1 cellular context compared by ENCODE assay signal in the genomic region with DNA sequence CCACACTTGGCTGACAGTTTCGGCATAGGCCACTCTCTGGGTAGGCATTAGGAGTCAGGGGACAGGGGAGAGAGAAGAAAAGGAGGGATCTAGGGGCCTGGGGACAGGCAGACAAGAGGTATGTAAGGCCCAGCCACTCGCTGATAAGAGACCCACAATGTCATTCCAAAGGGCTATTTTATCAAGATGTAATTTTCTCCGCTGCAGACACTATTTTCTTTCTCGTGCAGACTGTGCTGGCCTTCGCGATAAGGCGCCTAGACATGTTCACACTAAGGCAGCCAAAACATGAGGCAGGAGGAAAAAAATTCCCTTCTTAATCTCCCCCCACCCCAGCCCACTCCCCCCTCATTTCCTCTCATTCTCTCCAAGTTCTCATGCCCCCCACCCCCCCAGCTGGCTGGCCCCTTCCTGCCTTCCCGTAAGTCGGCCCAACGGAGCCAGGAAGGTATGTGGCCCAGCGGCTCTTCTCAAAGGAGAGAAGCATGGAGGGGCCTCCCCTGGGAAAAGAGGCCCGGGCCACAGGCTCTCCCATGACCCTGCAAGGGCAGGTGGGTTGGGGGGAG.
A peak's percentile ranks its signal among the peaks of the same experiment; 100 is the strongest.
TF ChIP-seq lines count a peak whose summit lies in the region.

No MANE protein-coding gene starts in this region.

TF ChIP-seq in K562, 482 proteins besides CTCF, POLR2A, EP300 and RAD21 (continued from another document and continues in another):
- peak in 1 of 2 experiments; percentile 73; a peak in 2 of 4 replicates for TF ChIP-seq RCOR1 (IDR thresholded peaks at IDR 0.05; ENCODE audit: borderline replicate concordance in 1 of 2, low read depth in 2 of 2, low read length in 2 of 2)
- peak; percentile 89 for TF ChIP-seq SMARCA4 (IDR thresholded peaks at IDR 0.05)
- TF ChIP-seq XRCC4 (IDR thresholded peaks at IDR 0.05; ENCODE audit: extremely low read depth, insufficient read depth, insufficient read length), result no peak
- no peak for TF ChIP-seq CBX1 (IDR thresholded peaks at IDR 0.05; ENCODE audit: low read depth)
- peak; percentile 94 for TF ChIP-seq CCNT2 (IDR thresholded peaks at IDR 0.05; ENCODE audit: borderline replicate concordance, extremely low read depth, insufficient read length, low read depth, low read length)
- TF ChIP-seq PYGO2 (tag; IDR thresholded peaks at IDR 0.05), result no peak
- peak; percentile 95 for TF ChIP-seq SOX6 (IDR thresholded peaks at IDR 0.05)
- TF ChIP-seq CXXC5 (CRISPR knock-in tag; IDR thresholded peaks at IDR 0.05), result peak; percentile 84
- TF ChIP-seq SMARCB1 (IDR thresholded peaks at IDR 0.05; ENCODE audit: insufficient read length, low read depth), result no peak
- no peak for TF ChIP-seq ZNF263 (CRISPR knock-in tag; IDR thresholded peaks at IDR 0.05; ENCODE audit: borderline replicate concordance)
- TF ChIP-seq ZNF76 (CRISPR knock-in tag; IDR thresholded peaks at IDR 0.05; ENCODE audit: borderline replicate concordance), result no peak
- peak; percentile 94 for TF ChIP-seq TEAD4 (IDR thresholded peaks at IDR 0.05; ENCODE audit: low read length)
- no peak for TF ChIP-seq TEAD4 (CRISPR knock-in tag; IDR thresholded peaks at IDR 0.05; ENCODE audit: borderline replicate concordance)
- TF ChIP-seq SETDB1 (IDR thresholded peaks at IDR 0.05; ENCODE audit: low read length), result no peak
- TF ChIP-seq, protein P1, sequence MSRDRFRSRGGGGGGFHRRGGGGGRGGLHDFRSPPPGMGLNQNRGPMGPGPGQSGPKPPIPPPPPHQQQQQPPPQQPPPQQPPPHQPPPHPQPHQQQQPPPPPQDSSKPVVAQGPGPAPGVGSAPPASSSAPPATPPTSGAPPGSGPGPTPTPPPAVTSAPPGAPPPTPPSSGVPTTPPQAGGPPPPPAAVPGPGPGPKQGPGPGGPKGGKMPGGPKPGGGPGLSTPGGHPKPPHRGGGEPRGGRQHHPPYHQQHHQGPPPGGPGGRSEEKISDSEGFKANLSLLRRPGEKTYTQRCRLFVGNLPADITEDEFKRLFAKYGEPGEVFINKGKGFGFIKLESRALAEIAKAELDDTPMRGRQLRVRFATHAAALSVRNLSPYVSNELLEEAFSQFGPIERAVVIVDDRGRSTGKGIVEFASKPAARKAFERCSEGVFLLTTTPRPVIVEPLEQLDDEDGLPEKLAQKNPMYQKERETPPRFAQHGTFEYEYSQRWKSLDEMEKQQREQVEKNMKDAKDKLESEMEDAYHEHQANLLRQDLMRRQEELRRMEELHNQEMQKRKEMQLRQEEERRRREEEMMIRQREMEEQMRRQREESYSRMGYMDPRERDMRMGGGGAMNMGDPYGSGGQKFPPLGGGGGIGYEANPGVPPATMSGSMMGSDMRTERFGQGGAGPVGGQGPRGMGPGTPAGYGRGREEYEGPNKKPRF (IDR thresholded peaks at IDR 0.05; ENCODE audit: low read depth, low read length), result no peak
- TF ChIP-seq HMGN3 (IDR thresholded peaks at IDR 0.05; ENCODE audit: borderline replicate concordance, extremely low read depth, insufficient read length, low read depth, low read length), result peak; percentile 48
- TF ChIP-seq, protein P2, sequence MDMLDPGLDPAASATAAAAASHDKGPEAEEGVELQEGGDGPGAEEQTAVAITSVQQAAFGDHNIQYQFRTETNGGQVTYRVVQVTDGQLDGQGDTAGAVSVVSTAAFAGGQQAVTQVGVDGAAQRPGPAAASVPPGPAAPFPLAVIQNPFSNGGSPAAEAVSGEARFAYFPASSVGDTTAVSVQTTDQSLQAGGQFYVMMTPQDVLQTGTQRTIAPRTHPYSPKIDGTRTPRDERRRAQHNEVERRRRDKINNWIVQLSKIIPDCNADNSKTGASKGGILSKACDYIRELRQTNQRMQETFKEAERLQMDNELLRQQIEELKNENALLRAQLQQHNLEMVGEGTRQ (CRISPR knock-in tag; IDR thresholded peaks at IDR 0.05), result no peak
- peak; percentile 67; the same call in 1 of the 2 replicates for TF ChIP-seq NFIC (IDR thresholded peaks at IDR 0.05)
- TF ChIP-seq ETV1 (tag; conservative IDR thresholded peaks at IDR 0.05; ENCODE audit: low read depth), result no peak
- peak; percentile 47 for TF ChIP-seq MEIS2 (IDR thresholded peaks at IDR 0.05; ENCODE audit: partially characterized antibody)
- TF ChIP-seq RHOXF2B (CRISPR knock-in tag; conservative IDR thresholded peaks at IDR 0.05), result no peak
- no peak for TF ChIP-seq SRF (CRISPR knock-in tag; IDR thresholded peaks at IDR 0.05)
- TF ChIP-seq, protein P3, sequence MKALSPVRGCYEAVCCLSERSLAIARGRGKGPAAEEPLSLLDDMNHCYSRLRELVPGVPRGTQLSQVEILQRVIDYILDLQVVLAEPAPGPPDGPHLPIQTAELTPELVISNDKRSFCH (CRISPR knock-in tag; IDR thresholded peaks at IDR 0.05), result no peak
- TF ChIP-seq, protein P3 (tag; IDR thresholded peaks at IDR 0.05), result no peak
- no peak for TF ChIP-seq HEY1 (CRISPR knock-in tag; IDR thresholded peaks at IDR 0.05; ENCODE audit: borderline replicate concordance)
- TF ChIP-seq, protein P4, sequence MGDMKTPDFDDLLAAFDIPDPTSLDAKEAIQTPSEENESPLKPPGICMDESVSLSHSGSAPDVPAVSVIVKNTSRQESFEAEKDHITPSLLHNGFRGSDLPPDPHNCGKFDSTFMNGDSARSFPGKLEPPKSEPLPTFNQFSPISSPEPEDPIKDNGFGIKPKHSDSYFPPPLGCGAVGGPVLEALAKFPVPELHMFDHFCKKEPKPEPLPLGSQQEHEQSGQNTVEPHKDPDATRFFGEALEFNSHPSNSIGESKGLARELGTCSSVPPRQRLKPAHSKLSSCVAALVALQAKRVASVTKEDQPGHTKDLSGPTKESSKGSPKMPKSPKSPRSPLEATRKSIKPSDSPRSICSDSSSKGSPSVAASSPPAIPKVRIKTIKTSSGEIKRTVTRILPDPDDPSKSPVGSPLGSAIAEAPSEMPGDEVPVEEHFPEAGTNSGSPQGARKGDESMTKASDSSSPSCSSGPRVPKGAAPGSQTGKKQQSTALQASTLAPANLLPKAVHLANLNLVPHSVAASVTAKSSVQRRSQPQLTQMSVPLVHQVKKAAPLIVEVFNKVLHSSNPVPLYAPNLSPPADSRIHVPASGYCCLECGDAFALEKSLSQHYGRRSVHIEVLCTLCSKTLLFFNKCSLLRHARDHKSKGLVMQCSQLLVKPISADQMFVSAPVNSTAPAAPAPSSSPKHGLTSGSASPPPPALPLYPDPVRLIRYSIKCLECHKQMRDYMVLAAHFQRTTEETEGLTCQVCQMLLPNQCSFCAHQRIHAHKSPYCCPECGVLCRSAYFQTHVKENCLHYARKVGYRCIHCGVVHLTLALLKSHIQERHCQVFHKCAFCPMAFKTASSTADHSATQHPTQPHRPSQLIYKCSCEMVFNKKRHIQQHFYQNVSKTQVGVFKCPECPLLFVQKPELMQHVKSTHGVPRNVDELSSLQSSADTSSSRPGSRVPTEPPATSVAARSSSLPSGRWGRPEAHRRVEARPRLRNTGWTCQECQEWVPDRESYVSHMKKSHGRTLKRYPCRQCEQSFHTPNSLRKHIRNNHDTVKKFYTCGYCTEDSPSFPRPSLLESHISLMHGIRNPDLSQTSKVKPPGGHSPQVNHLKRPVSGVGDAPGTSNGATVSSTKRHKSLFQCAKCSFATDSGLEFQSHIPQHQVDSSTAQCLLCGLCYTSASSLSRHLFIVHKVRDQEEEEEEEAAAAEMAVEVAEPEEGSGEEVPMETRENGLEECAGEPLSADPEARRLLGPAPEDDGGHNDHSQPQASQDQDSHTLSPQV (IDR thresholded peaks at IDR 0.05), result no peak
- TF ChIP-seq U2AF1 (optimal IDR thresholded peaks at IDR 0.05; ENCODE audit: low read depth, low read length), result no peak
- TF ChIP-seq CTBP1 (IDR thresholded peaks at IDR 0.05; ENCODE audit: borderline replicate concordance), result peak; percentile 75; the same call in 1 of the 2 replicates
- TF ChIP-seq RBFOX2 (IDR thresholded peaks at IDR 0.05; ENCODE audit: low read depth, low read length), result no peak
- TF ChIP-seq, protein P5, sequence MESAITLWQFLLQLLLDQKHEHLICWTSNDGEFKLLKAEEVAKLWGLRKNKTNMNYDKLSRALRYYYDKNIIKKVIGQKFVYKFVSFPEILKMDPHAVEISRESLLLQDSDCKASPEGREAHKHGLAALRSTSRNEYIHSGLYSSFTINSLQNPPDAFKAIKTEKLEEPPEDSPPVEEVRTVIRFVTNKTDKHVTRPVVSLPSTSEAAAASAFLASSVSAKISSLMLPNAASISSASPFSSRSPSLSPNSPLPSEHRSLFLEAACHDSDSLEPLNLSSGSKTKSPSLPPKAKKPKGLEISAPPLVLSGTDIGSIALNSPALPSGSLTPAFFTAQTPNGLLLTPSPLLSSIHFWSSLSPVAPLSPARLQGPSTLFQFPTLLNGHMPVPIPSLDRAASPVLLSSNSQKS (CRISPR knock-in tag; IDR thresholded peaks at IDR 0.05), result no peak
- peak in 1 of 2 experiments; percentile 18; a peak in 1 of 4 replicates for TF ChIP-seq KDM1A (IDR thresholded peaks at IDR 0.05)
- TF ChIP-seq NFATC3 (IDR thresholded peaks at IDR 0.05), result no peak
- peak; percentile 93 for TF ChIP-seq ARID1B (IDR thresholded peaks at IDR 0.05)
- TF ChIP-seq, protein P6, sequence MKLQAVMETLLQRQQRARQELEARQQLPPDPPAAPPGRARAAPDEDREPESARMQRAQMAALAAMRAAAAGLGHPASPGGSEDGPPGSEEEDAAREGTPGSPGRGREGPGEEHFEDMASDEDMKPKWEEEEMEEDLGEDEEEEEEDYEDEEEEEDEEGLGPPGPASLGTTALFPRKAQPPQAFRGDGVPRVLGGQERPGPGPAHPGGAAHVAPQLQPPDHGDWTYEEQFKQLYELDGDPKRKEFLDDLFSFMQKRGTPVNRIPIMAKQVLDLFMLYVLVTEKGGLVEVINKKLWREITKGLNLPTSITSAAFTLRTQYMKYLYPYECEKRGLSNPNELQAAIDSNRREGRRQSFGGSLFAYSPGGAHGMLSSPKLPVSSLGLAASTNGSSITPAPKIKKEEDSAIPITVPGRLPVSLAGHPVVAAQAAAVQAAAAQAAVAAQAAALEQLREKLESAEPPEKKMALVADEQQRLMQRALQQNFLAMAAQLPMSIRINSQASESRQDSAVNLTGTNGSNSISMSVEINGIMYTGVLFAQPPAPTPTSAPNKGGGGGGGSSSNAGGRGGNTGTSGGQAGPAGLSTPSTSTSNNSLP (IDR thresholded peaks at IDR 0.05; ENCODE audit: borderline replicate concordance, low read depth, low read length), result peak; percentile 30; the same call in 1 of the 2 replicates
- TF ChIP-seq, protein P7, sequence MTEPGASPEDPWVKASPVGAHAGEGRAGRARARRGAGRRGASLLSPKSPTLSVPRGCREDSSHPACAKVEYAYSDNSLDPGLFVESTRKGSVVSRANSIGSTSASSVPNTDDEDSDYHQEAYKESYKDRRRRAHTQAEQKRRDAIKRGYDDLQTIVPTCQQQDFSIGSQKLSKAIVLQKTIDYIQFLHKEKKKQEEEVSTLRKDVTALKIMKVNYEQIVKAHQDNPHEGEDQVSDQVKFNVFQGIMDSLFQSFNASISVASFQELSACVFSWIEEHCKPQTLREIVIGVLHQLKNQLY (CRISPR knock-in tag; conservative IDR thresholded peaks at IDR 0.05), result no peak
- TF ChIP-seq MBD2 (IDR thresholded peaks at IDR 0.05; ENCODE audit: borderline replicate concordance, low read depth), result no peak
- no peak for TF ChIP-seq ZBTB17 (CRISPR knock-in tag; IDR thresholded peaks at IDR 0.05)
- no peak for TF ChIP-seq JUN (IDR thresholded peaks at IDR 0.05; ENCODE audit: borderline replicate concordance, low read depth, low read length)
- no peak for TF ChIP-seq JUN (CRISPR knock-in tag; IDR thresholded peaks at IDR 0.05; ENCODE audit: borderline replicate concordance)
- no peak for TF ChIP-seq CCAR2 (IDR thresholded peaks at IDR 0.05; ENCODE audit: low read depth, low read length)
- TF ChIP-seq, protein P8, sequence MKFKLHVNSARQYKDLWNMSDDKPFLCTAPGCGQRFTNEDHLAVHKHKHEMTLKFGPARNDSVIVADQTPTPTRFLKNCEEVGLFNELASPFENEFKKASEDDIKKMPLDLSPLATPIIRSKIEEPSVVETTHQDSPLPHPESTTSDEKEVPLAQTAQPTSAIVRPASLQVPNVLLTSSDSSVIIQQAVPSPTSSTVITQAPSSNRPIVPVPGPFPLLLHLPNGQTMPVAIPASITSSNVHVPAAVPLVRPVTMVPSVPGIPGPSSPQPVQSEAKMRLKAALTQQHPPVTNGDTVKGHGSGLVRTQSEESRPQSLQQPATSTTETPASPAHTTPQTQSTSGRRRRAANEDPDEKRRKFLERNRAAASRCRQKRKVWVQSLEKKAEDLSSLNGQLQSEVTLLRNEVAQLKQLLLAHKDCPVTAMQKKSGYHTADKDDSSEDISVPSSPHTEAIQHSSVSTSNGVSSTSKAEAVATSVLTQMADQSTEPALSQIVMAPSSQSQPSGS (CRISPR knock-in tag; IDR thresholded peaks at IDR 0.05), result no peak
- no peak for TF ChIP-seq ZNF75A (CRISPR knock-in tag; IDR thresholded peaks at IDR 0.05)
- no peak for TF ChIP-seq TGIF2 (CRISPR knock-in tag; IDR thresholded peaks at IDR 0.05)
- no peak for TF ChIP-seq GTF2F1 (IDR thresholded peaks at IDR 0.05; ENCODE audit: low read depth, low read length)
- TF ChIP-seq, protein P9, sequence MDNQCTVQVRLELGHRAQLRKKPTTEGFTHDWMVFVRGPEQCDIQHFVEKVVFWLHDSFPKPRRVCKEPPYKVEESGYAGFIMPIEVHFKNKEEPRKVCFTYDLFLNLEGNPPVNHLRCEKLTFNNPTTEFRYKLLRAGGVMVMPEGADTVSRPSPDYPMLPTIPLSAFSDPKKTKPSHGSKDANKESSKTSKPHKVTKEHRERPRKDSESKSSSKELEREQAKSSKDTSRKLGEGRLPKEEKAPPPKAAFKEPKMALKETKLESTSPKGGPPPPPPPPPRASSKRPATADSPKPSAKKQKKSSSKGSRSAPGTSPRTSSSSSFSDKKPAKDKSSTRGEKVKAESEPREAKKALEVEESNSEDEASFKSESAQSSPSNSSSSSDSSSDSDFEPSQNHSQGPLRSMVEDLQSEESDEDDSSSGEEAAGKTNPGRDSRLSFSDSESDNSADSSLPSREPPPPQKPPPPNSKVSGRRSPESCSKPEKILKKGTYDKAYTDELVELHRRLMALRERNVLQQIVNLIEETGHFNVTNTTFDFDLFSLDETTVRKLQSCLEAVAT (IDR thresholded peaks at IDR 0.05), result no peak
- TF ChIP-seq TSC22D4 (tag; IDR thresholded peaks at IDR 0.05), result no peak
- TF ChIP-seq, protein P10, sequence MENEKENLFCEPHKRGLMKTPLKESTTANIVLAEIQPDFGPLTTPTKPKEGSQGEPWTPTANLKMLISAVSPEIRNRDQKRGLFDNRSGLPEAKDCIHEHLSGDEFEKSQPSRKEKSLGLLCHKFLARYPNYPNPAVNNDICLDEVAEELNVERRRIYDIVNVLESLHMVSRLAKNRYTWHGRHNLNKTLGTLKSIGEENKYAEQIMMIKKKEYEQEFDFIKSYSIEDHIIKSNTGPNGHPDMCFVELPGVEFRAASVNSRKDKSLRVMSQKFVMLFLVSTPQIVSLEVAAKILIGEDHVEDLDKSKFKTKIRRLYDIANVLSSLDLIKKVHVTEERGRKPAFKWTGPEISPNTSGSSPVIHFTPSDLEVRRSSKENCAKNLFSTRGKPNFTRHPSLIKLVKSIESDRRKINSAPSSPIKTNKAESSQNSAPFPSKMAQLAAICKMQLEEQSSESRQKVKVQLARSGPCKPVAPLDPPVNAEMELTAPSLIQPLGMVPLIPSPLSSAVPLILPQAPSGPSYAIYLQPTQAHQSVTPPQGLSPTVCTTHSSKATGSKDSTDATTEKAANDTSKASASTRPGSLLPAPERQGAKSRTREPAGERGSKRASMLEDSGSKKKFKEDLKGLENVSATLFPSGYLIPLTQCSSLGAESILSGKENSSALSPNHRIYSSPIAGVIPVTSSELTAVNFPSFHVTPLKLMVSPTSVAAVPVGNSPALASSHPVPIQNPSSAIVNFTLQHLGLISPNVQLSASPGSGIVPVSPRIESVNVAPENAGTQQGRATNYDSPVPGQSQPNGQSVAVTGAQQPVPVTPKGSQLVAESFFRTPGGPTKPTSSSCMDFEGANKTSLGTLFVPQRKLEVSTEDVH (IDR thresholded peaks at IDR 0.05; ENCODE audit: low read depth, partially characterized antibody), result no peak
- peak; percentile 90 for TF ChIP-seq DPF2 (IDR thresholded peaks at IDR 0.05)
